20 cellular contexts compared by ENCODE assay signal in the genomic region with DNA sequence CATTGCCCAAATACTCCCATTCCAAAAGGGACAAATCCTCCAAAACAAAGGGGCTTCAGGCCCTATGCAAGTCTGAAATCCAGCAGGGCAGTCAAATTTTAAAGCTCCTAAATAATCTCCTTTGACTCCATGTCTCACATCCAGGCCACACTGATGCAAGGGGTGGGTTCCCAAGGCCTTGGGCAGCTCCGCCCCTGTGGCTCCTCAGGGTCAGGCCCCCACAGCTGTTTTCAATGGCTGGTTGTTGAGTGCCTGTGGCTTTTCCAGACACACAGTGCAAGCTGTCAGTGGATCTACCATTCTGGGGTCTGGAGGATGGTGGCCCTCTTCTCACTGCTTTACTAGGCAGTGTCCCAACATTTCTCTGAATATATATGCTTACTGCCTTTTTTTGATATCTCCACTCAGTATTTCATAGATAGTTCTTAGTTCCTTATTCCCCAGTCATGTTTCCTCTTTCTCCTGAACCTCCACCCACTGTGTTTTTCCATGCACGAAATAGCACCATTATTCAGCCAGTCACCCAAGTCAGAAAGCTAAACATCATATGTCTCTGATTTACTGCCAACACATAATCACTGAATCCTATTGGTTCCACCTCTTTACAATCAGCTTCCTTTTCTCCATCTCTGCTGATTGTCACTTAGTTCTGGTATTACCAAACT.
DNase-seq lines count a peak whose midpoint lies in the region; ATAC-seq, FAIRE-seq and TF ChIP-seq lines count a peak whose summit lies in the region.
"Had no signal": no experiment of that assay in that cellular context is flagged by ENCODE, and none has a peak within 500 bp of the region (broad histone marks: within the 10 kb centered on the region; RNA-seq: fewer than 3 reads in every experiment).

No MANE protein-coding gene starts in this region.

- no peak overlapping the region for H2AFZ ChIP-seq in MM.1S (ENCODE audit: low read length)

- peaks cover 2% of the 10 kb centered on the region for H3K9me3 Mint-ChIP-seq in activated B cell treated with CpG ODN at 0.5 μM for 24 hours

- H3K36me3 ChIP-seq in MM.1S (replicated peaks; ENCODE audit: insufficient read depth, low read length): no peaks in the 10 kb centered on the region
- H3K36me3 ChIP-seq: transverse colon had no signal

- H3K4me1 ChIP-seq in MM.1S (ENCODE audit: low read length): no peaks in the 10 kb centered on the region
- H3K4me1 ChIP-seq: transverse colon had no signal

- no peak overlapping the region for H3K9ac ChIP-seq in MM.1S (ENCODE audit: low read length)

- no peak overlapping the region for H3K4me2 ChIP-seq in MM.1S (ENCODE audit: low read depth, low read length)

- ATAC-seq in HG02642 (IDR thresholded peaks at IDR 0.05; ENCODE audit: poor library complexity, unreplicated experiment): peak; percentile 7
- peak; percentile 28 for ATAC-seq in activated B cell treated with CpG ODN at 0.5 μM for 24 hours (ENCODE audit: low read depth)
- no peak for ATAC-seq in GM21360 (IDR thresholded peaks at IDR 0.05; ENCODE audit: unreplicated experiment)
- ATAC-seq: Panc1 had no signal

- intact Hi-C loops in activated B cell treated with CpG ODN at 0.5 μM for 24 hours (cut with micrococcal nuclease): no loop called here

- no peaks in the 10 kb centered on the region for H3F3A ChIP-seq in MM.1S (ENCODE audit: insufficient read depth, low read length)

- H3K79me2 ChIP-seq in MM.1S (ENCODE audit: low read length): no peaks in the 10 kb centered on the region

- H3K4me3 Mint-ChIP-seq in activated B cell treated with CpG ODN at 0.5 μM for 24 hours: no peak overlapping the region
- H3K4me3 Mint-ChIP-seq: CD4-positive, CD25-positive, alpha-beta regulatory T cell had no signal

- CTCF ChIA-PET in activated B cell treated with CpG ODN at 0.5 μM for 24 hours (lab: Charles Lee): no interaction called here

- no peaks in the 10 kb centered on the region for H3K36me3 Mint-ChIP-seq in activated B cell treated with CpG ODN at 0.5 μM for 24 hours (ENCODE audit: low read depth)
- H3K36me3 Mint-ChIP-seq: CD4-positive, CD25-positive, alpha-beta regulatory T cell had no signal

- peak; percentile 40 for DNase-seq in NCI-H1694 treated with DMSO at 0.1 percent for 48 hours (lab: John Stamatoyannopoulos, UW)
- no peak for DNase-seq in activated B cell treated with CpG ODN at 0.5 μM for 24 hours
- peak; percentile 11 for DNase-seq in renal cortical epithelial cell (ENCODE audit: low read depth)
- DNase-seq in D721Med (ENCODE audit: insufficient read length, low spot score): no peak
- DNase-seq in MM.1S: no peak
- DNase-seq in NCI-H1930 (lab: John Stamatoyannopoulos, UW): no peak
- DNase-seq: activated effector memory CD4-positive, alpha-beta T cell treated with anti-CD3 and anti-CD28 coated beads, Interleukin-2, amount 50 U/mL, for 16 hours; anterior cingulate cortex; CD4-positive, CD25-positive, alpha-beta regulatory T cell; DND-41; NCI-H1092 treated with DMSO at 0.1 percent for 48 hours; NCI-H510A; occipital lobe; T-helper 1 cell; transverse colon had no signal

- H3K4me3 ChIP-seq in MM.1S (ENCODE audit: low read length): no peak overlapping the region
- H3K4me3 ChIP-seq: skin epidermis, transverse colon had no signal

- FAIRE-seq in D721Med (lab: Jason Lieb, UNC): no peak
- FAIRE-seq: colon had no signal

- H3K27me3 ChIP-seq in MM.1S (replicated peaks; ENCODE audit: insufficient read depth, low read length): no peaks in the 10 kb centered on the region
- H3K27me3 ChIP-seq: transverse colon had no signal

- POLR2A ChIA-PET in activated B cell treated with CpG ODN at 0.5 μM for 24 hours (lab: Charles Lee): no interaction called here

- no peaks in the 10 kb centered on the region for H4K20me1 ChIP-seq in MM.1S (ENCODE audit: insufficient read depth, low read length)

- H3K27ac ChIP-seq in MM.1S (ENCODE audit: low read length): no peak overlapping the region
- H3K27ac ChIP-seq: transverse colon had no signal

- no peaks in the 10 kb centered on the region for H3K9me3 ChIP-seq in MM.1S (replicated peaks; ENCODE audit: insufficient read depth, low read length)
- H3K9me3 ChIP-seq: transverse colon had no signal

- no peak overlapping the region for H3K27ac Mint-ChIP-seq in activated B cell treated with CpG ODN at 0.5 μM for 24 hours
- H3K27ac Mint-ChIP-seq: CD4-positive, CD25-positive, alpha-beta regulatory T cell had no signal

- peaks cover 14% of the 10 kb centered on the region for H3K4me1 Mint-ChIP-seq in activated B cell treated with CpG ODN at 0.5 μM for 24 hours
- H3K4me1 Mint-ChIP-seq: CD4-positive, CD25-positive, alpha-beta regulatory T cell had no signal

- TF ChIP-seq CTCF in activated B cell treated with CpG ODN at 0.5 μM for 24 hours (IDR thresholded peaks at IDR 0.05) (no peak), D721Med (IDR thresholded peaks at IDR 0.05; ENCODE audit: insufficient read depth, missing control alignments) (no peak), MM.1S (IDR thresholded peaks at IDR 0.05; ENCODE audit: low read length) (no peak)

- no peaks in the 10 kb centered on the region for H3K9me2 ChIP-seq in MM.1S (replicated peaks; ENCODE audit: insufficient read depth, low read length)

- no peaks in the 10 kb centered on the region for H3K27me3 Mint-ChIP-seq in activated B cell treated with CpG ODN at 0.5 μM for 24 hours
- H3K27me3 Mint-ChIP-seq: CD4-positive, CD25-positive, alpha-beta regulatory T cell had no signal

Comparison
In these comparisons a context has a peak if more than half of its experiments do, and no peak if none do; other contexts are left out.
1. DNase-seq: peak in NCI-H1694 treated with DMSO at 0.1 percent for 48 hours (single experiment) and renal cortical epithelial cell (single experiment); none in activated B cell treated with CpG ODN at 0.5 μM for 24 hours (single experiment), D721Med (single experiment), MM.1S (single experiment) and NCI-H1930 (0 of 2).